ENCODE assay signal across 25 cellular contexts in genomic region chr17:29825604-29826003, GRCh38.
A peak's percentile ranks its signal among the peaks of the same experiment; 100 is the strongest.
DNase-seq lines count a peak whose midpoint lies in the region; ATAC-seq and TF ChIP-seq lines count a peak whose summit lies in the region.
"Had no signal": no experiment of that assay in that cellular context is flagged by ENCODE, and none has a peak within 500 bp of the region (broad histone marks: within the 10 kb centered on the region; RNA-seq: fewer than 3 reads in every experiment).

No MANE protein-coding gene starts in this region.

- no peaks in the 10 kb centered on the region for H3K4me1 Mint-ChIP-seq in Calu3 (ENCODE audit: low read depth, unreplicated experiment)

- intact Hi-C loops in Calu3 (cut with micrococcal nuclease; ENCODE audit: unreplicated experiment) = no loop called here
- intact Hi-C loops in colonic mucosa (cut with DNase I) = no loop called here

- no peaks in the 10 kb centered on the region for H3K27me3 Mint-ChIP-seq in Calu3 (ENCODE audit: unreplicated experiment)
- H3K27me3 Mint-ChIP-seq: B cell; dendritic cell treated with granulocyte-macrophage colony-stimulating factor and Interleukin-4, amounts not matched to agents 40 ng/mL and 50 ng/mL, for 4 days; stimulated activated naive B cell treated with anti-CD40 and anti-IgM and Interleukin-4, amounts not matched to agents 10 μg/mL and 1 μg/mL and 100 μg/mL, for 72 hours had no signal

- peak overlapping the region in 1 of 2 donors; percentile 46 for H3K9ac ChIP-seq in colonic mucosa (ENCODE audit: low read depth in 2 of 2, low read length in 2 of 2)

- no TSS peak for BruUV-seq in Calu3 (replicated peaks; lab: Mats Ljungman, UMichigan)

- POLR2A ChIA-PET in HEK293T (lab: Yijun Ruan, JAX) = no interaction called here

- TF ChIP-seq CTCF in Calu3 (IDR thresholded peaks at IDR 0.05; ENCODE audit: unreplicated experiment) (no peak), colonic mucosa (IDR thresholded peaks at IDR 0.05) (no peak)

- CTCF ChIA-PET in Calu3 (lab: Charles Lee) (interaction anchor here (1.3 kb wide), 1 partner anchor 105 kb away, joined by 4 read pairs; no protein-coding TSS in a partner anchor), HEK293T (lab: Yijun Ruan, JAX) (interaction anchor here (1.3 kb wide), 1 partner anchor 18 kb away, joined by 7 read pairs; no protein-coding TSS in a partner anchor)

- H3K4me3 Mint-ChIP-seq in Calu3 (ENCODE audit: low read depth, unreplicated experiment) = no peak overlapping the region
- H3K4me3 Mint-ChIP-seq: activated naive CD4-positive, alpha-beta T cell treated with anti-CD3 and anti-CD28 coated beads for 36 hours; B cell; dendritic cell treated with granulocyte-macrophage colony-stimulating factor and Interleukin-4, amounts not matched to agents 40 ng/mL and 50 ng/mL, for 4 days; stimulated activated naive B cell treated with anti-CD40 and anti-IgM and Interleukin-4, amounts not matched to agents 10 μg/mL and 1 μg/mL and 100 μg/mL, for 72 hours had no signal

- H3K27ac ChIP-seq in colonic mucosa = peak overlapping the region; percentile 81
- H3K27ac ChIP-seq: A549, cardiac muscle cell, heart left ventricle, neutrophil, thyroid gland had no signal

- H3K4me1 ChIP-seq in colonic mucosa = peaks cover 4% of the 10 kb centered on the region
- H3K4me1 ChIP-seq: A549, thyroid gland had no signal

- no peaks in the 10 kb centered on the region for H3K27me3 ChIP-seq in colonic mucosa
- H3K27me3 ChIP-seq: cardiac muscle cell, heart left ventricle, neutrophil, thyroid gland had no signal

- no peaks in the 10 kb centered on the region for H3K36me3 Mint-ChIP-seq in Calu3 (ENCODE audit: insufficient read depth, unreplicated experiment)
- H3K36me3 Mint-ChIP-seq: stimulated activated naive B cell treated with anti-CD40 and anti-IgM and Interleukin-4, amounts not matched to agents 10 μg/mL and 1 μg/mL and 100 μg/mL, for 72 hours had no signal

- peak; percentile 7 for DNase-seq in Calu3
- peak; percentile 71 for DNase-seq in NCI-H2029 (lab: John Stamatoyannopoulos, UW)
- peak; percentile 76 for DNase-seq in colonic mucosa
- DNase-seq in mucosa of gallbladder (ENCODE audit: low spot score) = peak; percentile 26
- no peak for DNase-seq in HEK293T (ENCODE audit: extremely low spot score)
- DNase-seq in HuH-7 (ENCODE audit: low spot score) = no peak
- DNase-seq in epidermal melanocyte (ENCODE audit: insufficient read length, low spot score) = no peak
- DNase-seq: activated CD4-positive, alpha-beta T cell treated with anti-CD3 and anti-CD28 coated beads for 4 hours; activated naive CD4-positive, alpha-beta T cell treated with anti-CD3 and anti-CD28 coated beads for 36 hours; activated T-cell treated with anti-CD3 and anti-CD28 coated beads, Interleukin-2, amount 50 U/mL, for 48 hours; heart left ventricle; left ventricle myocardium superior; NCI-H1694; NCI-H2227 treated with DMSO at 0.1 percent for 48 hours; stimulated activated CD4-positive, alpha-beta T cell treated with anti-CD3 and anti-CD28 coated beads, Interleukin-2, amount 100 ng/mL, for 48 hours; stimulated activated naive B cell treated with anti-CD40 and anti-IgM and Interleukin-4, amounts not matched to agents 10 μg/mL and 1 μg/mL and 100 μg/mL, for 72 hours; T-helper 1 cell; thyroid gland had no signal

- H3K4me3 ChIP-seq in colonic mucosa = no peak overlapping the region
- H3K4me3 ChIP-seq: A549, cardiac muscle cell, heart left ventricle, thyroid gland had no signal

- no peaks in the 10 kb centered on the region for H3K9me3 Mint-ChIP-seq in Calu3 (ENCODE audit: low read depth, unreplicated experiment)
- H3K9me3 Mint-ChIP-seq: activated naive CD4-positive, alpha-beta T cell treated with anti-CD3 and anti-CD28 coated beads for 36 hours; dendritic cell treated with granulocyte-macrophage colony-stimulating factor and Interleukin-4, amounts not matched to agents 40 ng/mL and 50 ng/mL, for 4 days; stimulated activated naive B cell treated with anti-CD40 and anti-IgM and Interleukin-4, amounts not matched to agents 10 μg/mL and 1 μg/mL and 100 μg/mL, for 72 hours had no signal

- H3K36me3 ChIP-seq in colonic mucosa = no peaks in the 10 kb centered on the region
- H3K36me3 ChIP-seq: cardiac muscle cell, heart left ventricle, neutrophil, thyroid gland had no signal

- H3K9me3 ChIP-seq in colonic mucosa = no peaks in the 10 kb centered on the region
- H3K9me3 ChIP-seq: A549, heart left ventricle, neutrophil, thyroid gland had no signal

- no peak for ATAC-seq in GM21423 (IDR thresholded peaks at IDR 0.05; ENCODE audit: unreplicated experiment)
- ATAC-seq: A549; heart left ventricle; left ventricle myocardium superior; Panc1; stimulated activated naive B cell treated with anti-CD40 and anti-IgM and Interleukin-4, amounts not matched to agents 10 μg/mL and 1 μg/mL and 100 μg/mL, for 72 hours had no signal

- H3K27ac Mint-ChIP-seq in Calu3 (ENCODE audit: unreplicated experiment) = peak overlapping the region; percentile 27
- H3K27ac Mint-ChIP-seq: activated naive CD4-positive, alpha-beta T cell treated with anti-CD3 and anti-CD28 coated beads for 36 hours; B cell; dendritic cell treated with granulocyte-macrophage colony-stimulating factor and Interleukin-4, amounts not matched to agents 40 ng/mL and 50 ng/mL, for 4 days; stimulated activated naive B cell treated with anti-CD40 and anti-IgM and Interleukin-4, amounts not matched to agents 10 μg/mL and 1 μg/mL and 100 μg/mL, for 72 hours had no signal

TF ChIP-seq in HEK293T, 16 proteins besides CTCF, POLR2A, EP300 and RAD21:
- TF ChIP-seq LEF1 (IDR thresholded peaks at IDR 0.05; ENCODE audit: borderline replicate concordance) (no peak), L3MBTL2 (conservative IDR thresholded peaks at IDR 0.05) (no peak), SP1 (IDR thresholded peaks at IDR 0.05) (no peak), FOXA1 (IDR thresholded peaks at IDR 0.05) (no peak), NFRKB (IDR thresholded peaks at IDR 0.05) (no peak), ZNF384 (IDR thresholded peaks at IDR 0.05) (no peak), HDGF (IDR thresholded peaks at IDR 0.05; ENCODE audit: borderline replicate concordance) (no peak), SUZ12 (IDR thresholded peaks at IDR 0.05) (no peak), TARDBP (IDR thresholded peaks at IDR 0.05) (no peak), ELF4 (IDR thresholded peaks at IDR 0.05) (no peak), FOXM1 (IDR thresholded peaks at IDR 0.05; ENCODE audit: borderline replicate concordance) (no peak), PKNOX1 (IDR thresholded peaks at IDR 0.05) (no peak), CTBP1 (IDR thresholded peaks at IDR 0.05; ENCODE audit: borderline replicate concordance) (no peak), ARNT (IDR thresholded peaks at IDR 0.05) (no peak), FOXK2 (IDR thresholded peaks at IDR 0.05) (no peak)
TF ChIP-seq in HEK293T: peak in this region for 0.

Comparison
In these comparisons a context has a peak if more than half of its experiments do, and no peak if none do; other contexts are left out.
1. DNase-seq: peak in Calu3 (single experiment), NCI-H2029 (single experiment), colonic mucosa (single experiment) and mucosa of gallbladder (single experiment); none in HEK293T (single experiment), HuH-7 (single experiment) and epidermal melanocyte (single experiment).